21 cellular contexts compared by ENCODE assay signal in the genomic region with DNA sequence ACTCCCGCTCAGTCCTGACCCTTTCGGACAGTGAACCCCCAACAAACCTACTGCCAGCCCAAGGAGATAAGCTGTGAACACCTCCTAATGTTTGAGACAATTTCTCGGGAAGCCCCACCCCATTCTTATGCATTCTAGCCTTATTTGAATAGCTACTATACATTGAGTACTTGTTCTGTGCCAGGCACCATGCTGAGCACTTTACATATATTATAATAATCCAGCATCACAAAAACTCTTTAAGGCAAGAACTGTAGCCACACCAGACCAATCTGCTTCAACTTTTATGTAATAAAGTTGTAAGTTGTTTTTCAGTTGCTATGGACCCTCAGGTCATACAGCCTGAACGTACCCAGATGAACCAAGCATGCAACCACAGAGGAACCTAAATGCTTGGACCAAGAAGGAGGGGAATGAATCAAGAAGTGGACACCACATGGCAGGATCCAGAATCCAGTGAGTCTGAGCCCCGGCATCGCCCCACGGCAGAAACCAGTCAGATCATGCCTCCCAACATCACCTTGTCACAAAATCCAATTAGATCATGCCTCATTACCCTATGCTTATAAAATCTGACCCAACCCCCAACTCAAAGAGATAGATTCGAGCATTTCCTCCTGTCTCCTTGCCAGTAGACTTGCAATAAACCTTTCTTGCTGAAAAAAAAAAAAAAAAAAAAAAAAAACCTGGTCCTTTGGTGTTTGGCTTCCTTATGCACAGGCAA.
"Had no signal": no experiment of that assay in that cellular context is flagged by ENCODE, and none has a peak within 500 bp of the region (broad histone marks: within the 10 kb centered on the region; RNA-seq: fewer than 3 reads in every experiment).

No MANE protein-coding gene starts in this region.

- H3K27me3 ChIP-seq: adrenal gland, ascending aorta, ovary, spleen, testis, uterus had no signal

- H3K9me3 ChIP-seq: adrenal gland, ascending aorta, ovary, prostate gland, spleen, testis, uterus had no signal

- H3K27ac ChIP-seq: adrenal gland, ascending aorta, ovary, prostate gland, spleen, testis, uterus, WERI-Rb-1 had no signal

- H3K27ac Mint-ChIP-seq: activated naive CD8-positive, alpha-beta T cell; activated T-helper 17 cell treated with anti-CD3 and anti-CD28 coated beads, Interleukin-2, amount 50 U/mL, for 72 hours; natural killer cell treated with Interleukin-12 subunit alpha and Interleukin-12 subunit beta and Interleukin-15 and Interleukin-18, amount 100 ng/mL, for 72 hours had no signal

- H3K4me1 Mint-ChIP-seq: activated T-helper 17 cell treated with anti-CD3 and anti-CD28 coated beads, Interleukin-2, amount 50 U/mL, for 72 hours had no signal

- H3K27me3 Mint-ChIP-seq: activated naive CD8-positive, alpha-beta T cell had no signal

- DNase-seq: activated CD4-positive, alpha-beta T cell treated with anti-CD3 and anti-CD28 coated beads for 1 hour; activated T-cell treated with anti-CD3 and anti-CD28 coated beads, Interleukin-2, amount 50 U/mL, for 1 hour; adrenal gland; central memory CD4-positive, alpha-beta T cell; dermis blood vessel endothelial cell; effector CD8-positive, alpha-beta T cell; erythroblast; foreskin fibroblast; ovary; spleen; stimulated activated CD4-positive, alpha-beta T cell treated with anti-CD3 and anti-CD28 coated beads, Interleukin-4, amount 100 ng/mL, for 1 hour; stimulated activated naive CD4-positive, alpha-beta T cell; testis; trophoblast cell; uterus; WERI-Rb-1 had no signal

- H3K9me3 Mint-ChIP-seq: activated T-helper 17 cell treated with anti-CD3 and anti-CD28 coated beads, Interleukin-2, amount 50 U/mL, for 72 hours; natural killer cell treated with Interleukin-12 subunit alpha and Interleukin-12 subunit beta and Interleukin-15 and Interleukin-18, amount 100 ng/mL, for 72 hours had no signal

- H3K4me3 Mint-ChIP-seq: activated naive CD8-positive, alpha-beta T cell; activated T-helper 17 cell treated with anti-CD3 and anti-CD28 coated beads, Interleukin-2, amount 50 U/mL, for 72 hours; natural killer cell treated with Interleukin-12 subunit alpha and Interleukin-12 subunit beta and Interleukin-15 and Interleukin-18, amount 100 ng/mL, for 72 hours had no signal

- H3K36me3 ChIP-seq: adrenal gland, ascending aorta, ovary, prostate gland, spleen, uterus, WERI-Rb-1 had no signal

- H3K36me3 Mint-ChIP-seq: activated naive CD8-positive, alpha-beta T cell; natural killer cell treated with Interleukin-12 subunit alpha and Interleukin-12 subunit beta and Interleukin-15 and Interleukin-18, amount 100 ng/mL, for 72 hours had no signal

- H3K4me1 ChIP-seq: adrenal gland, prostate gland, spleen, uterus had no signal

- H3K4me3 ChIP-seq: adrenal gland, ascending aorta, ovary, prostate gland, spleen, testis, uterus had no signal

- ATAC-seq: activated T-helper 17 cell treated with anti-CD3 and anti-CD28 coated beads, Interleukin-2, amount 50 U/mL, for 72 hours; natural killer cell treated with Interleukin-12 subunit alpha and Interleukin-12 subunit beta and Interleukin-15 and Interleukin-18, amount 100 ng/mL, for 72 hours had no signal
